Comparison of ENCODE assay signal across 14 cellular contexts in genomic region chr19:13503570-13504235, GRCh38. TPM values are rescaled to one million over a fixed set of nuclear protein-coding genes. Genes with fewer than 3 reads are reported as not detected.
DNase-seq lines count a peak whose midpoint lies in the region; ATAC-seq and TF ChIP-seq lines count a peak whose summit lies in the region.
"Had no signal": no experiment of that assay in that cellular context is flagged by ENCODE, and none has a peak within 500 bp of the region (broad histone marks: within the 10 kb centered on the region; RNA-seq: fewer than 3 reads in every experiment).

No MANE protein-coding gene starts in this region.

- H3K36me3 Mint-ChIP-seq in brain = peaks cover 20% of the 10 kb centered on the region
- H3K36me3 Mint-ChIP-seq: CD14-positive monocyte; CD8-positive, alpha-beta T cell had no signal

- intact Hi-C loops in tibial artery (cut with DNase I; ENCODE audit: low total_unique reads) = no loop called here

- peaks cover 32% of the 10 kb centered on the region for H3K4me1 Mint-ChIP-seq in brain
- H3K4me1 Mint-ChIP-seq: B cell, CD14-positive monocyte had no signal

- H3K36me3 ChIP-seq in iPS-15b (ENCODE audit: control insufficient read depth, insufficient read depth, low read length) = no peaks in the 10 kb centered on the region
- no peaks in the 10 kb centered on the region for H3K36me3 ChIP-seq in tibial artery

- peaks cover 0 to 3% (median 2%) of the 10 kb centered on the region in 5 experiments for H3K9me3 Mint-ChIP-seq in brain
- H3K9me3 Mint-ChIP-seq: CD8-positive, alpha-beta T cell had no signal

- in situ Hi-C loops in G401 (cut with HindIII; ENCODE audit: low sequenced_read_pairs) = no loop called here

- H3K9ac ChIP-seq in iPS-15b (ENCODE audit: low read depth, low read length) = no peak overlapping the region

- H3K27ac Mint-ChIP-seq in brain = peak overlapping the region in 1 of 5 experiments; percentile 50
- H3K27ac Mint-ChIP-seq: B cell; CD8-positive, alpha-beta T cell had no signal

- H3K9me3 ChIP-seq in iPS-15b (ENCODE audit: control insufficient read depth, insufficient read depth, low read length) = no peaks in the 10 kb centered on the region
- no peaks in the 10 kb centered on the region for H3K9me3 ChIP-seq in tibial artery
- H3K9me3 ChIP-seq: Caco-2 had no signal

- peaks cover 23% of the 10 kb centered on the region for H3K27me3 ChIP-seq in iPS-15b (ENCODE audit: control insufficient read depth, insufficient read depth, low read length)
- peaks cover 0 to 51% of the 10 kb centered on the region in 2 donors for H3K27me3 ChIP-seq in tibial artery

- no peak for TF ChIP-seq CTCF in brain (conservative IDR thresholded peaks at IDR 0.05)
- TF ChIP-seq CTCF in tibial artery (IDR thresholded peaks at IDR 0.05) = no peak

- peak overlapping the region; percentile 60 to 90 (median 82) for H3K4me3 Mint-ChIP-seq in brain
- H3K4me3 Mint-ChIP-seq: CD8-positive, alpha-beta T cell had no signal

- peaks cover 46% of the 10 kb centered on the region for H3K27me3 Mint-ChIP-seq in brain

- no peak overlapping the region for H3K27ac ChIP-seq in tibial artery

- peak overlapping the region; percentile 13 for H3K4me3 ChIP-seq in iPS-15b (ENCODE audit: low read depth, low read length)
- H3K4me3 ChIP-seq in tibial artery = no peak overlapping the region
- H3K4me3 ChIP-seq: GM12878 had no signal

- ATAC-seq in GM21737 (IDR thresholded peaks at IDR 0.05; ENCODE audit: unreplicated experiment) (no peak), GM18870 (IDR thresholded peaks at IDR 0.05; ENCODE audit: unreplicated experiment) (no peak)
- ATAC-seq: CD8-positive, alpha-beta T cell; GM12878; HCT116; HepG2 had no signal

- DNase-seq in G401 (ENCODE audit: low spot score) = peak; percentile 77
- DNase-seq in tibial artery = no peak
- DNase-seq in COR-L47 (lab: John Stamatoyannopoulos, UW) = no peak
- DNase-seq: Caco-2; CD8-positive, alpha-beta T cell had no signal

- H3K4me1 ChIP-seq in iPS-15b (ENCODE audit: control insufficient read depth, insufficient read depth, low read length) (peaks cover 3% of the 10 kb centered on the region), tibial artery (peaks cover 0 to 11% (median 9%) of the 10 kb centered on the region in 4 donors)
- H3K4me1 ChIP-seq: Caco-2 had no signal

RNA-seq across cellular contexts. Expression of gene CACNA1A, which starts 2.6 kb away (rescaled TPM):
- 0.24 and 0.31 TPM in 2 replicates for total RNA-seq in G401 (2014; rRNA removed; shearing (Covaris generic))
- polyA plus RNA-seq in brain (ENCODE audit: insufficient read depth, low read depth, low replicate concordance) = 305 TPM
- total RNA-seq: Caco-2, HepG2 had no signal
- polyA plus RNA-seq: HepG2 had no signal
